Comparison of ENCODE assay signal across 1 cellular context in the genomic region with DNA sequence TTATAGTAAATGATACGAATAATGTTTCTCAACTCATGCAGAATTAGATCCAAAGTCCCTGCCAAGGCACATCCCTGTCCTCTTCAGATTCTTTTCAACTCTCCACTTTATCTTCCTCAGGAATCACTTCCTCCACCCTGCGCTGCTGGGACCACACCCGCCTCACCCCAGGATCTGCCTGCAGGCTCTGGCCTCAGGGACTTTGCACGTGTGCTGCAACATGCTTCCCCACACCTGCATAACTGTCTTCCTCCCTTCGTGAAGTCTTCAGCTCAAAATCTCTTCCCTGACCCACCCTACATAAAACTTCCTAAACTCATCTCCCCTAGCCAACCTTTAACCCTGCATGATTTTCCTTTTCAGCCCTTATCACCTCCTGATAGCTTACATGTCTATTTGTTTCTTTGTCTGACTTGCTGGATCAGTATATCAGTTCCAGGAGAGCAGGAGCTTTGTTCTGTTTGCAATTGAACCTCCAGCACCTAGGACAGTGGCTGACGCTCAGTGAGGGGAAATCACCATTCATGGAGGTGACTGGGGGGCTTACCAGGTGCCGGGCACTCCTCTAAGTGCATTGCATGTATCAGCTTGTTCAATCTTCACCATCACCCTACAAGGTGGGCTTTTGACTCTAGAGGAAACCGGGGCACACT.
TF ChIP-seq lines count a peak whose summit lies in the region.

No MANE protein-coding gene starts in this region.

TF ChIP-seq in HCT116, 20 proteins besides CTCF, POLR2A, EP300 and RAD21 (continued from another document):
- TF ChIP-seq, protein P1, sequence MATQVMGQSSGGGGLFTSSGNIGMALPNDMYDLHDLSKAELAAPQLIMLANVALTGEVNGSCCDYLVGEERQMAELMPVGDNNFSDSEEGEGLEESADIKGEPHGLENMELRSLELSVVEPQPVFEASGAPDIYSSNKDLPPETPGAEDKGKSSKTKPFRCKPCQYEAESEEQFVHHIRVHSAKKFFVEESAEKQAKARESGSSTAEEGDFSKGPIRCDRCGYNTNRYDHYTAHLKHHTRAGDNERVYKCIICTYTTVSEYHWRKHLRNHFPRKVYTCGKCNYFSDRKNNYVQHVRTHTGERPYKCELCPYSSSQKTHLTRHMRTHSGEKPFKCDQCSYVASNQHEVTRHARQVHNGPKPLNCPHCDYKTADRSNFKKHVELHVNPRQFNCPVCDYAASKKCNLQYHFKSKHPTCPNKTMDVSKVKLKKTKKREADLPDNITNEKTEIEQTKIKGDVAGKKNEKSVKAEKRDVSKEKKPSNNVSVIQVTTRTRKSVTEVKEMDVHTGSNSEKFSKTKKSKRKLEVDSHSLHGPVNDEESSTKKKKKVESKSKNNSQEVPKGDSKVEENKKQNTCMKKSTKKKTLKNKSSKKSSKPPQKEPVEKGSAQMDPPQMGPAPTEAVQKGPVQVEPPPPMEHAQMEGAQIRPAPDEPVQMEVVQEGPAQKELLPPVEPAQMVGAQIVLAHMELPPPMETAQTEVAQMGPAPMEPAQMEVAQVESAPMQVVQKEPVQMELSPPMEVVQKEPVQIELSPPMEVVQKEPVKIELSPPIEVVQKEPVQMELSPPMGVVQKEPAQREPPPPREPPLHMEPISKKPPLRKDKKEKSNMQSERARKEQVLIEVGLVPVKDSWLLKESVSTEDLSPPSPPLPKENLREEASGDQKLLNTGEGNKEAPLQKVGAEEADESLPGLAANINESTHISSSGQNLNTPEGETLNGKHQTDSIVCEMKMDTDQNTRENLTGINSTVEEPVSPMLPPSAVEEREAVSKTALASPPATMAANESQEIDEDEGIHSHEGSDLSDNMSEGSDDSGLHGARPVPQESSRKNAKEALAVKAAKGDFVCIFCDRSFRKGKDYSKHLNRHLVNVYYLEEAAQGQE (IDR thresholded peaks at IDR 0.05; ENCODE audit: low read depth) = peak; percentile 20
